Comparison of ENCODE assay signal across 12 cellular contexts in the genomic region with DNA sequence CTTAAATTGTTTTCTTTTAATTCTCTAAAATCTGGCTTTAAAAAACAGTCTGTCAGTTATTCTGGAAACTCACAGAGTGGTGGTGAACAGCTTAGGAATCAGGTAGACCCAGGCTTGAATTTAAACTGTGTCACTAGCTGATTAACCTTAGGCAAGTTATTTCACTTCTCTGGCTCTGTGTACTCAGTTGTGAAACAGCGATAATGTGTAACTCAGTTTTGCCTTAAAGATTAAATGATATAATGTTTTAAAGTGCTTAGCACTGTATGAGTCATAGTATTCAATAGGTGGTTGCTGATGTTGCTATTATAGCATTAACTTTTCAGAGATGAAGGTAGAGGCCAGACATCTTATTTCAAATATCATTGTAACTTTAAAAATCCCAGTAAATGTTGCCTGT. TPM values are rescaled to one million over a fixed set of nuclear protein-coding genes. Genes with fewer than 3 reads are reported as not detected.
DNase-seq lines count a peak whose midpoint lies in the region; ATAC-seq, FAIRE-seq and TF ChIP-seq lines count a peak whose summit lies in the region.
"Had no signal": no experiment of that assay in that cellular context is flagged by ENCODE, and none has a peak within 500 bp of the region (broad histone marks: within the 10 kb centered on the region; RNA-seq: fewer than 3 reads in every experiment).

No MANE protein-coding gene starts in this region.

- no peak overlapping the region for H3K4me3 ChIP-seq in retinal pigment epithelial cell (ENCODE audit: low read length)
- H3K4me3 ChIP-seq in kidney (ENCODE audit: low read length in 2 of 2) = no peak overlapping the region

- no peak overlapping the region for H3K27ac Mint-ChIP-seq in activated CD4-positive, alpha-beta T cell treated with anti-CD3 and anti-CD28 coated beads, Interleukin-2, amount 10 ng/mL, durations not matched to agents 24 days and 14 days
- peak overlapping the region; percentile 21 for H3K27ac Mint-ChIP-seq in T-helper 17 cell
- no peak overlapping the region for H3K27ac Mint-ChIP-seq in stimulated activated memory B cell treated with anti-CD40 and anti-IgM and Interleukin-4, amounts not matched to agents 10 μg/mL and 1 μg/mL and 100 μg/mL, for 72 hours
- H3K27ac Mint-ChIP-seq: activated CD4-positive, alpha-beta T cell treated with anti-CD3 and anti-CD28 coated beads, Interleukin-2, amount 10 ng/mL, durations not matched to agents 7 days and 5 days had no signal

- no peaks in the 10 kb centered on the region for H3K36me3 ChIP-seq in kidney (ENCODE audit: control insufficient read depth in 1 of 2, insufficient read depth in 2 of 2, low read length in 2 of 2)

- H3K9me3 Mint-ChIP-seq in activated CD4-positive, alpha-beta T cell treated with anti-CD3 and anti-CD28 coated beads, Interleukin-2, amount 10 ng/mL, durations not matched to agents 24 days and 14 days = no peaks in the 10 kb centered on the region
- H3K9me3 Mint-ChIP-seq in stimulated activated memory B cell treated with anti-CD40 and anti-IgM and Interleukin-4, amounts not matched to agents 10 μg/mL and 1 μg/mL and 100 μg/mL, for 72 hours = no peaks in the 10 kb centered on the region
- H3K9me3 Mint-ChIP-seq: activated CD4-positive, alpha-beta T cell treated with anti-CD3 and anti-CD28 coated beads, Interleukin-2, amount 10 ng/mL, durations not matched to agents 7 days and 5 days had no signal

- peaks cover 14% of the 10 kb centered on the region for H3K4me1 ChIP-seq in foreskin keratinocyte
- H3K4me1 ChIP-seq in kidney (ENCODE audit: control insufficient read depth in 1 of 2, insufficient read depth in 1 of 2, low read depth in 1 of 2, low read length in 2 of 2) = peaks cover 14% of the 10 kb centered on the region in 2 donors

- no peak overlapping the region for H3K4me3 Mint-ChIP-seq in activated CD4-positive, alpha-beta T cell treated with anti-CD3 and anti-CD28 coated beads, Interleukin-2, amount 10 ng/mL, durations not matched to agents 24 days and 14 days
- H3K4me3 Mint-ChIP-seq in T-helper 17 cell = no peak overlapping the region
- H3K4me3 Mint-ChIP-seq in stimulated activated memory B cell treated with anti-CD40 and anti-IgM and Interleukin-4, amounts not matched to agents 10 μg/mL and 1 μg/mL and 100 μg/mL, for 72 hours = no peak overlapping the region
- H3K4me3 Mint-ChIP-seq: activated CD4-positive, alpha-beta T cell treated with anti-CD3 and anti-CD28 coated beads, Interleukin-2, amount 10 ng/mL, durations not matched to agents 7 days and 5 days had no signal

- no peak overlapping the region for H3K9ac ChIP-seq in kidney (ENCODE audit: low read length in 2 of 2)

- ATAC-seq in T-helper 17 cell (no peak), foreskin keratinocyte (peak; percentile 93), HG03378 (IDR thresholded peaks at IDR 0.05; ENCODE audit: unreplicated experiment) (no peak)
- ATAC-seq in stimulated activated memory B cell treated with anti-CD40 and anti-IgM and Interleukin-4, amounts not matched to agents 10 μg/mL and 1 μg/mL and 100 μg/mL, for 72 hours = no peak

- no peaks in the 10 kb centered on the region for H3K9me3 ChIP-seq in T-helper 17 cell (ENCODE audit: control insufficient read depth, low read length, poor library complexity, severe bottlenecking)
- no peaks in the 10 kb centered on the region for H3K9me3 ChIP-seq in kidney (ENCODE audit: control insufficient read depth in 1 of 2, low read length in 2 of 2)

- FAIRE-seq in kidney (lab: Jason Lieb, UNC) = no peak
- FAIRE-seq: D721Med had no signal

- peak; percentile 6 for DNase-seq in activated CD4-positive, alpha-beta T cell treated with anti-CD3 and anti-CD28 coated beads, Interleukin-2, amount 10 ng/mL, durations not matched to agents 24 days and 14 days
- no peak for DNase-seq in activated CD4-positive, alpha-beta T cell treated with anti-CD3 and anti-CD28 coated beads, Interleukin-2, amount 50 U/mL, for 4 hours
- no peak for DNase-seq in T-helper 17 cell
- DNase-seq in foreskin keratinocyte = peak in 1 of 2 donors; percentile 69
- peak; percentile 57 for DNase-seq in retinal pigment epithelial cell (ENCODE audit: low read depth)
- no peak for DNase-seq in kidney
- DNase-seq: activated CD4-positive, alpha-beta T cell treated with anti-CD3 and anti-CD28 coated beads, Interleukin-2, amount 10 ng/mL, durations not matched to agents 7 days and 5 days; NCI-H2081 treated with DMSO at 0.1 percent for 48 hours; occipital lobe had no signal

- H3K4me1 Mint-ChIP-seq in activated CD4-positive, alpha-beta T cell treated with anti-CD3 and anti-CD28 coated beads, Interleukin-2, amount 10 ng/mL, durations not matched to agents 24 days and 14 days = peaks cover 3% of the 10 kb centered on the region
- peaks cover 17% of the 10 kb centered on the region for H3K4me1 Mint-ChIP-seq in T-helper 17 cell
- no peaks in the 10 kb centered on the region for H3K4me1 Mint-ChIP-seq in stimulated activated memory B cell treated with anti-CD40 and anti-IgM and Interleukin-4, amounts not matched to agents 10 μg/mL and 1 μg/mL and 100 μg/mL, for 72 hours
- H3K4me1 Mint-ChIP-seq: activated CD4-positive, alpha-beta T cell treated with anti-CD3 and anti-CD28 coated beads, Interleukin-2, amount 10 ng/mL, durations not matched to agents 7 days and 5 days had no signal

- H3K27me3 ChIP-seq in foreskin keratinocyte = no peaks in the 10 kb centered on the region

- no peaks in the 10 kb centered on the region for H3K27me3 Mint-ChIP-seq in activated CD4-positive, alpha-beta T cell treated with anti-CD3 and anti-CD28 coated beads, Interleukin-2, amount 10 ng/mL, durations not matched to agents 24 days and 14 days
- H3K27me3 Mint-ChIP-seq in T-helper 17 cell = no peaks in the 10 kb centered on the region
- no peaks in the 10 kb centered on the region for H3K27me3 Mint-ChIP-seq in stimulated activated memory B cell treated with anti-CD40 and anti-IgM and Interleukin-4, amounts not matched to agents 10 μg/mL and 1 μg/mL and 100 μg/mL, for 72 hours
- H3K27me3 Mint-ChIP-seq: activated CD4-positive, alpha-beta T cell treated with anti-CD3 and anti-CD28 coated beads, Interleukin-2, amount 10 ng/mL, durations not matched to agents 7 days and 5 days had no signal

- intact Hi-C loops in activated CD4-positive, alpha-beta T cell treated with anti-CD3 and anti-CD28 coated beads, Interleukin-2, amount 10 ng/mL, durations not matched to agents 24 days and 14 days (cut with micrococcal nuclease) = no loop called here
- intact Hi-C loops in kidney (cut with DNase I) = no loop called here

- TF ChIP-seq CTCF in foreskin keratinocyte (conservative IDR thresholded peaks at IDR 0.05) (no peak), retinal pigment epithelial cell (conservative IDR thresholded peaks at IDR 0.05; ENCODE audit: low read depth, low read length) (no peak), kidney (IDR thresholded peaks at IDR 0.05; ENCODE audit: borderline replicate concordance, extremely low read depth, insufficient read depth) (no peak)

- no peaks in the 10 kb centered on the region for H3K36me3 Mint-ChIP-seq in activated CD4-positive, alpha-beta T cell treated with anti-CD3 and anti-CD28 coated beads, Interleukin-2, amount 10 ng/mL, durations not matched to agents 24 days and 14 days (ENCODE audit: low read depth)
- peaks cover 2% of the 10 kb centered on the region for H3K36me3 Mint-ChIP-seq in T-helper 17 cell (ENCODE audit: low read depth)
- no peaks in the 10 kb centered on the region for H3K36me3 Mint-ChIP-seq in stimulated activated memory B cell treated with anti-CD40 and anti-IgM and Interleukin-4, amounts not matched to agents 10 μg/mL and 1 μg/mL and 100 μg/mL, for 72 hours

- H3K27ac ChIP-seq in foreskin keratinocyte (peak overlapping the region; percentile 6), kidney (ENCODE audit: low read depth in 2 of 2, low read length in 2 of 2) (no peak overlapping the region)

RNA-seq across cellular contexts. Expression of a gene that starts 40.7 kb away (rescaled TPM):
- 31.5 and 32.6 TPM in 2 replicates for total RNA-seq in activated CD4-positive, alpha-beta T cell treated with anti-CD3 and anti-CD28 coated beads, Interleukin-2, amount 10 ng/mL, durations not matched to agents 24 days and 14 days
- total RNA-seq in T-helper 17 cell (10 to 100 TPM; 26.6 to 28.9 TPM), foreskin keratinocyte (47.9 and 58.2 TPM in 2 replicates), kidney (243 TPM)
- polyA plus RNA-seq in foreskin keratinocyte (21.6 and 26.6 TPM in 2 replicates), kidney (ENCODE audit: insufficient read depth, low read depth, low replicate concordance) (120 TPM)

RNA-seq across cellular contexts. Expression of a gene that starts 40.9 kb away (rescaled TPM):
- not detected in 2 replicates for total RNA-seq in activated CD4-positive, alpha-beta T cell treated with anti-CD3 and anti-CD28 coated beads, Interleukin-2, amount 10 ng/mL, durations not matched to agents 24 days and 14 days
- total RNA-seq in T-helper 17 cell = not detected
- total RNA-seq in foreskin keratinocyte = 0.51 and 0.71 TPM in 2 replicates
- 0.25 and 0.30 TPM in 2 replicates for polyA plus RNA-seq in foreskin keratinocyte
- 21.0 TPM for total RNA-seq in kidney
- 6.6 TPM for polyA plus RNA-seq in kidney (ENCODE audit: insufficient read depth, low read depth, low replicate concordance)

Comparison
In these comparisons a context has a peak if more than half of its experiments do, and no peak if none do; other contexts are left out.
1. DNase-seq: peak in activated CD4-positive, alpha-beta T cell treated with anti-CD3 and anti-CD28 coated beads, Interleukin-2, amount 10 ng/mL, durations not matched to agents 24 days and 14 days (single experiment) and retinal pigment epithelial cell (single experiment); none in activated CD4-positive, alpha-beta T cell treated with anti-CD3 and anti-CD28 coated beads, Interleukin-2, amount 50 U/mL, for 4 hours (0 of 2), T-helper 17 cell (0 of 3) and kidney (single experiment).
2. RNA of a gene that starts 40.9 kb away (total RNA-seq): 21.0 TPM in kidney (single experiment); 0.51 to 0.71 TPM in foreskin keratinocyte, not detected in T-helper 17 cell and not detected in activated CD4-positive, alpha-beta T cell treated with anti-CD3 and anti-CD28 coated beads, Interleukin-2, amount 10 ng/mL, durations not matched to agents 24 days and 14 days; every median in the first group is over 10 times any median in the second.